9 cellular contexts compared by ENCODE assay signal in the genomic region with DNA sequence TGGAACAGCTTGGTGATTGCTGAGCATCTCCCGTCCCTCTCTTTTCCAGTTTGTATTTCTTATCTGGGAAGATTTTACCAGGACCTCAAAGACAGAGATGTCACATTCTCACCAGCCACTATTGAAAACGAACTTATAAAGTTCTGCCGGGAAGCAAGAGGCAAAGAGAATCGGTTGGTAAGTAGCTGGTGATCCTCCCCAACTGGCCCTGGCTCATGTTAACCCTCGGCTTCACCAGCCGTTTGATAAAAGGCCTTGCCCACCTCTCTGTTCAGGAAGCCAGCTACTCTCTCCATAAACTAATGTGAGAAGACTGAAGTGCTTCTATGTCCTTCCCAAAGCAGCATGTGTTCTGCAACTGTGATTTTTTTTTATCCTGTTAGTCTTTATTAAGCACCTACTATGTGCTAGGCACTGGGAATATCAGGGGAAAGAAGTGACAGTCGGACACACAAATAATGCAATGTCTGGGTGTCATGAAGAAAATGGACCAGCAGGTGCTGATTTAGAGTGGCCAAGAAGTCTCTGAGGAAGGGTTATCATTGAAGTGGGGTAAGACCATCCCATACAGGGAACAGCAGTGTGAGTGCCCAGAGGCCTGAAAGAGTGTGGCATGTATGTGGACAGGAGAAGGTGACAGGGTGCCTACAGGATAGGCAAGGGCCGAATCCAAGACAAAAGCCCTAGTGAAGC. TPM values are rescaled to one million over a fixed set of nuclear protein-coding genes. Genes with fewer than 3 reads are reported as not detected.
DNase-seq lines count a peak whose midpoint lies in the region; ATAC-seq, FAIRE-seq and TF ChIP-seq lines count a peak whose summit lies in the region.
"Had no signal": no experiment of that assay in that cellular context is flagged by ENCODE, and none has a peak within 500 bp of the region (broad histone marks: within the 10 kb centered on the region; RNA-seq: fewer than 3 reads in every experiment).

No MANE protein-coding gene starts in this region.

- in situ Hi-C loops in Panc1 (cut with HindIII; ENCODE audit: low pct_unique_long_range_greater_than_20kb, low sequenced_read_pairs) = no loop called here

- H3K9me1 ChIP-seq in endothelial cell of umbilical vein (replicated peaks; ENCODE audit: control insufficient read depth, extremely low read depth, insufficient read depth, low read length) = no peaks in the 10 kb centered on the region

- H3K27ac ChIP-seq in Panc1 (ENCODE audit: low read length) (peak overlapping the region; percentile 89), endothelial cell of umbilical vein (ENCODE audit: insufficient read depth, low read depth, low read length) (peak overlapping the region; percentile 69), pancreas (peak overlapping the region in 2 of 4 donors; percentile 56 to 94)

- CTCF ChIA-PET in Panc1 (lab: Charles Lee) = no interaction called here
- CTCF ChIA-PET in endothelial cell of umbilical vein (lab: Charles Lee) = interaction anchor here (0.6 to 2.7 kb wide), 4 partner anchors 25 to 770 kb away, joined by 3 to 14 read pairs (median 10); no protein-coding TSS in a partner anchor

- H4K20me1 ChIP-seq in endothelial cell of umbilical vein (replicated peaks; ENCODE audit: control insufficient read depth, extremely low read depth, insufficient read depth, low read length) = no peaks in the 10 kb centered on the region

- H3K79me2 ChIP-seq in endothelial cell of umbilical vein (ENCODE audit: control insufficient read depth, insufficient read depth, low read length) = peaks cover 46% of the 10 kb centered on the region

- TF ChIP-seq POLR2A in endothelial cell of umbilical vein (IDR thresholded peaks at IDR 0.05; ENCODE audit: low read depth, low read length) = no peak

- dilution Hi-C loops in endothelial cell of umbilical vein (cut with MboI; ENCODE audit: extremely low pct_ligation_motif_present, low sequenced_read_pairs) = no loop called here

- H3K4me1 ChIP-seq in Panc1 (ENCODE audit: control insufficient read depth, insufficient read depth, low read length) = peaks cover 29% of the 10 kb centered on the region
- H3K4me1 ChIP-seq in endothelial cell of umbilical vein (ENCODE audit: control insufficient read depth, extremely low read depth, insufficient read depth, low read length) = peaks cover 36% of the 10 kb centered on the region
- H3K4me1 ChIP-seq in pancreas = peaks cover 14 to 41% (median 26%) of the 10 kb centered on the region in 3 donors

- no peak for DNase-seq in GM06990 (ENCODE audit: extremely low read depth, insufficient read length)
- no peak for DNase-seq in Panc1 (ENCODE audit: low read depth, low spot score)
- DNase-seq in endothelial cell of umbilical vein (ENCODE audit: low read depth, low spot score) = no peak
- peak in 1 of 6 donors; percentile 18 for DNase-seq in pancreas
- DNase-seq in activated CD4-positive, alpha-beta T cell treated with anti-CD3 and anti-CD28 coated beads for 48 hours = no peak
- no peak for DNase-seq in NCI-H146 treated with DMSO at 0.1 percent for 48 hours (lab: John Stamatoyannopoulos, UW; ENCODE audit: unreplicated experiment)

- H3K27me3 ChIP-seq in GM06990 (replicated peaks; ENCODE audit: control insufficient read depth, insufficient read depth, low read length) = no peaks in the 10 kb centered on the region
- no peaks in the 10 kb centered on the region for H3K27me3 ChIP-seq in Panc1 (ENCODE audit: control insufficient read depth, insufficient read depth, low read length)
- H3K27me3 ChIP-seq in endothelial cell of umbilical vein (ENCODE audit: control insufficient read depth in 2 of 2, insufficient read depth in 2 of 2, low read length in 2 of 2) = no peaks in the 10 kb centered on the region
- no peaks in the 10 kb centered on the region for H3K27me3 ChIP-seq in pancreas

- H3K36me3 ChIP-seq in GM06990 (ENCODE audit: control insufficient read depth, insufficient read depth, low read length) (peaks cover 20% of the 10 kb centered on the region), Panc1 (ENCODE audit: control insufficient read depth, insufficient read depth, low read length) (peaks cover 4% of the 10 kb centered on the region), endothelial cell of umbilical vein (ENCODE audit: control insufficient read depth in 2 of 2, extremely low read depth in 1 of 2, insufficient read depth in 2 of 2, low read length in 2 of 2) (peaks cover 11 to 20% of the 10 kb centered on the region in 2 experiments), pancreas (peaks cover 0 to 6% (median 0%) of the 10 kb centered on the region in 3 donors)

- TSS peak; percentile 82 for BruUV-seq in Panc1 (replicated peaks; lab: Mats Ljungman, UMichigan)
- TSS peak; percentile 54 for BruUV-seq in endothelial cell of umbilical vein (replicated peaks; lab: Mats Ljungman, UMichigan)

- POLR2A ChIA-PET in Panc1 (lab: Charles Lee) = no interaction called here
- POLR2A ChIA-PET in endothelial cell of umbilical vein (lab: Charles Lee) = interaction anchor here (0.6 to 0.9 kb wide), 3 partner anchors 11 to 1021 kb away, joined by 3 to 5 read pairs (median 4); no protein-coding TSS in a partner anchor

- WGBS in pancreas, 2 donors = 15 to 16% methylated on average over 8 of the region's 8 CpGs

- H2AFZ ChIP-seq in endothelial cell of umbilical vein (ENCODE audit: low read depth, low read length) = no peak overlapping the region

- peak overlapping the region; percentile 96 for H3K4me2 ChIP-seq in endothelial cell of umbilical vein (ENCODE audit: insufficient read depth, low read length)

- H3K9ac ChIP-seq in endothelial cell of umbilical vein (replicated peaks; ENCODE audit: extremely low read depth, insufficient read depth, low read length) = peak overlapping the region; percentile 99

- ATAC-seq in Panc1 (no peak), pancreas (no peak), HG02759 (IDR thresholded peaks at IDR 0.05; ENCODE audit: unreplicated experiment) (no peak), HG02981 (IDR thresholded peaks at IDR 0.05; ENCODE audit: unreplicated experiment) (no peak)

- intact Hi-C loops in Panc1 (cut with micrococcal nuclease; ENCODE audit: unreplicated experiment) (no loop called here), endothelial cell of umbilical vein (cut with micrococcal nuclease) (loop anchor here (10.0 kb wide), 1 partner anchor 558 kb away; a partner anchor contains a TSS), pancreas (cut with DNase I) (no loop called here)

- H3K9me3 ChIP-seq in Panc1 (ENCODE audit: control insufficient read depth, insufficient read depth, low read depth, low read length) = no peaks in the 10 kb centered on the region
- H3K9me3 ChIP-seq in endothelial cell of umbilical vein (replicated peaks; ENCODE audit: control insufficient read depth, insufficient read depth, low read length) = no peaks in the 10 kb centered on the region
- no peaks in the 10 kb centered on the region for H3K9me3 ChIP-seq in pancreas

- FAIRE-seq in endothelial cell of umbilical vein (lab: Jason Lieb, UNC) (peak; percentile 43), pancreas (lab: Jason Lieb, UNC) (no peak)
- FAIRE-seq: islet of Langerhans had no signal

- H3K4me3 ChIP-seq in GM06990 (replicated peaks; ENCODE audit: low read depth, low read length) (peak overlapping the region; percentile 90), Panc1 (ENCODE audit: low read depth in 2 of 2, low read length in 2 of 2) (peak overlapping the region; percentile 87 to 89), endothelial cell of umbilical vein (replicated peaks in 1 of 3; ENCODE audit: insufficient read depth in 1 of 3, low read depth in 1 of 3, low read length in 3 of 3) (peak overlapping the region; percentile 64 to 97 (median 93)), pancreas (peak overlapping the region; percentile 68 to 88 (median 80))

- TF ChIP-seq CTCF in GM06990 (IDR thresholded peaks at IDR 0.05; ENCODE audit: insufficient read depth, low read length, poor library complexity, severe bottlenecking) = no peak
- no peak for TF ChIP-seq CTCF in Panc1 (IDR thresholded peaks at IDR 0.05)
- no peak for TF ChIP-seq CTCF in endothelial cell of umbilical vein (IDR thresholded peaks at IDR 0.05; ENCODE audit: extremely low read depth in 1 of 2, insufficient read depth in 1 of 2, low read depth in 1 of 2, low read length in 2 of 2)
- no peak for TF ChIP-seq CTCF in pancreas (IDR thresholded peaks at IDR 0.05)

TF ChIP-seq in endothelial cell of umbilical vein, 7 proteins besides CTCF, POLR2A, EP300 and RAD21:
- no peak for TF ChIP-seq GATA2 (IDR thresholded peaks at IDR 0.05; ENCODE audit: insufficient read depth, insufficient read length, low read depth, low read length)

RNA-seq across cellular contexts. Expression of a gene that starts 1.2 kb away (rescaled TPM):
- total RNA-seq in Panc1 (2021; ENCODE audit: unreplicated experiment) (69.9 TPM), endothelial cell of umbilical vein (248 and 254 TPM in 2 replicates), pancreas (10 to 100 TPM; 30.6 to 62.2 (median 51.6) TPM)
- 57.3 TPM for polyA plus RNA-seq in Panc1 (2012; ENCODE audit: insufficient read length)
- polyA plus RNA-seq in endothelial cell of umbilical vein (66.4 and 100 TPM in 2 replicates), pancreas (10 to 100 TPM; 34.1 to 74.4 TPM)
- 161 and 226 TPM in 2 replicates for polyA plus RNA-seq in endothelial cell of umbilical vein (2011; cell fraction: cytosol; rRNA removed)
- polyA plus RNA-seq in endothelial cell of umbilical vein (2011; cell fraction: nucleus; rRNA removed) = 65.6 and 105 TPM in 2 replicates
- polyA plus RNA-seq in endothelial cell of umbilical vein (2012) = 225 and 241 TPM in 2 replicates
- polyA minus RNA-seq in endothelial cell of umbilical vein = 29.4 and 33.2 TPM in 2 replicates
- 22.0 TPM for polyA minus RNA-seq in endothelial cell of umbilical vein (2011; cell fraction: cytosol; rRNA and poly(A)+ RNA removed)
- polyA minus RNA-seq in endothelial cell of umbilical vein (2011; cell fraction: nucleus; rRNA and poly(A)+ RNA removed) = 33.6 and 35.9 TPM in 2 replicates

RNA-seq across cellular contexts. Expression of a gene that starts 4.8 kb away (rescaled TPM):
- total RNA-seq in Panc1 (2021; ENCODE audit: unreplicated experiment) = 30.9 TPM
- 30.8 TPM for polyA plus RNA-seq in Panc1 (2012; ENCODE audit: insufficient read length)
- 38.3 and 39.1 TPM in 2 replicates for total RNA-seq in endothelial cell of umbilical vein
- 18.7 and 19.9 TPM in 2 replicates for polyA plus RNA-seq in endothelial cell of umbilical vein
- 16.9 and 20.6 TPM in 2 replicates for polyA plus RNA-seq in endothelial cell of umbilical vein (2011; cell fraction: cytosol; rRNA removed)
- polyA plus RNA-seq in endothelial cell of umbilical vein (2011; cell fraction: nucleus; rRNA removed) = 14.7 and 17.7 TPM in 2 replicates
- 20.8 and 23.6 TPM in 2 replicates for polyA plus RNA-seq in endothelial cell of umbilical vein (2012)
- 29.6 and 34.4 TPM in 2 replicates for polyA minus RNA-seq in endothelial cell of umbilical vein
- 18.7 TPM for polyA minus RNA-seq in endothelial cell of umbilical vein (2011; cell fraction: cytosol; rRNA and poly(A)+ RNA removed)
- polyA minus RNA-seq in endothelial cell of umbilical vein (2011; cell fraction: nucleus; rRNA and poly(A)+ RNA removed) = 21.9 and 25.6 TPM in 2 replicates
- 10 to 100 TPM; 12.6 to 19.0 (median 17.7) TPM for total RNA-seq in pancreas
- 1 to 10 TPM; 6.4 to 8.9 TPM for polyA plus RNA-seq in pancreas
